8 cellular contexts compared by ENCODE assay signal in genomic region chr12:31074333-31074874, GRCh38. TPM values are rescaled to one million over a fixed set of nuclear protein-coding genes. Genes with fewer than 3 reads are reported as not detected.
DNase-seq lines count a peak whose midpoint lies in the region; ATAC-seq and TF ChIP-seq lines count a peak whose summit lies in the region.
"Not testable (repeated sequence)": the region's sequence is repeated elsewhere in the genome, so short reads cannot be mapped to it uniquely, and the experiment has no call there.

No MANE protein-coding gene starts in this region.

- no CpG with 5 or more reads among the region's 16 CpGs for WGBS in iPS DF 6.9 (ENCODE audit: insufficient coverage, insufficient read length)

- TF ChIP-seq CTCF in AG04449 (IDR thresholded peaks at IDR 0.05; ENCODE audit: insufficient read depth, low read length, missing control alignments) (peak; percentile 17), progenitor cell of endocrine pancreas (IDR thresholded peaks at IDR 0.05; ENCODE audit: unreplicated experiment) (peak; percentile 70)
- TF ChIP-seq CTCF in LNCaP clone FGC (IDR thresholded peaks at IDR 0.05; ENCODE audit: control insufficient read depth, extremely low read depth, insufficient read depth): not testable (repeated sequence)

- not testable (repeated sequence) for H3K9me3 Mint-ChIP-seq in progenitor cell of endocrine pancreas (ENCODE audit: low read depth)

- not testable (repeated sequence) for H3K9me3 ChIP-seq in iPS DF 6.9 (ENCODE audit: control insufficient read depth, insufficient read depth, low read length)

- not testable (repeated sequence) for DNase-seq in AG04449 (ENCODE audit: low read depth, low spot score); iPS DF 6.9 (ENCODE audit: low read depth, low spot score)
- peak; percentile 15 for DNase-seq in LNCaP clone FGC (ENCODE audit: low read depth)
- peak in 3 of 5 experiments; percentile 12 to 59 (median 17) for DNase-seq in T-helper 2 cell
- peak; percentile 11 for DNase-seq in brain pericyte (ENCODE audit: low read depth, low spot score)
- peak; percentile 43 for DNase-seq in progenitor cell of endocrine pancreas (ENCODE audit: low spot score, unreplicated experiment)

- peak overlapping the region; percentile 97 for H3K27ac Mint-ChIP-seq in progenitor cell of endocrine pancreas

- peak; percentile 42 for ATAC-seq in GM18907 (IDR thresholded peaks at IDR 0.05; ENCODE audit: unreplicated experiment)
- peak; percentile 48 for ATAC-seq in HG02852 (IDR thresholded peaks at IDR 0.05; ENCODE audit: unreplicated experiment)

- H3K27me3 Mint-ChIP-seq in progenitor cell of endocrine pancreas: not testable (repeated sequence)

- peaks cover 19% of the 10 kb centered on the region for H3K4me1 Mint-ChIP-seq in progenitor cell of endocrine pancreas (ENCODE audit: low read depth)

- H3K4me3 ChIP-seq in AG04449 (ENCODE audit: low read depth, low read length) (peak overlapping the region; percentile 64), LNCaP clone FGC (ENCODE audit: low read depth, low read length) (peak overlapping the region; percentile 65), iPS DF 6.9 (ENCODE audit: low read length) (peak overlapping the region; percentile 79)

- not testable (repeated sequence) for H3K36me3 ChIP-seq in iPS DF 6.9 (ENCODE audit: control insufficient read depth, insufficient read depth, low read length)

- H3K4me3 Mint-ChIP-seq in progenitor cell of endocrine pancreas (ENCODE audit: low read depth): peak overlapping the region; percentile 89

- POLR2A ChIA-PET in AG04449 (lab: Yijun Ruan, JAX): not testable (repeated sequence)

- not testable (repeated sequence) for H3K27ac ChIP-seq in iPS DF 6.9 (ENCODE audit: low read length)

- CTCF ChIA-PET in AG04449 (lab: Yijun Ruan, JAX): interaction anchor here (0.7 kb wide), 1 partner anchor 280 kb away, joined by 3 read pairs; no protein-coding TSS in a partner anchor

- H3K4me1 ChIP-seq in iPS DF 6.9 (ENCODE audit: control insufficient read depth, insufficient read depth, low read length): not testable (repeated sequence)

- not testable (repeated sequence) for H3K27me3 ChIP-seq in iPS DF 6.9 (ENCODE audit: control insufficient read depth, insufficient read depth, low read length)

- H3K36me3 Mint-ChIP-seq in progenitor cell of endocrine pancreas (ENCODE audit: insufficient read depth): not testable (repeated sequence)

RNA-seq across cellular contexts. Expression of gene DDX11, which starts 0.7 kb away (rescaled TPM):
- 238 and 247 TPM in 2 replicates for total RNA-seq in progenitor cell of endocrine pancreas
